ENCODE assay signal across 1 cellular context in genomic region chr5:119368238-119368630, GRCh38.
TF ChIP-seq lines count a peak whose summit lies in the region.

No MANE protein-coding gene starts in this region.

TF ChIP-seq in endothelial cell of umbilical vein, 7 proteins besides CTCF, POLR2A, EP300 and RAD21 (continued from another document):
- TF ChIP-seq POLR2AphosphoS5 (IDR thresholded peaks at IDR 0.05; ENCODE audit: insufficient read depth, low read depth, low read length), result no peak
- no peak for TF ChIP-seq JUN (IDR thresholded peaks at IDR 0.05; ENCODE audit: borderline replicate concordance, insufficient read depth, insufficient read length, low read depth)
- no peak for TF ChIP-seq EZH2 (IDR thresholded peaks at IDR 0.05; ENCODE audit: borderline replicate concordance, low read depth, low read length, severe bottlenecking)
